In genomic region chrX:9851890-9852289, GRCh38 we compare ENCODE assay signal across 18 cellular contexts.
DNase-seq lines count a peak whose midpoint lies in the region; FAIRE-seq and TF ChIP-seq lines count a peak whose summit lies in the region.
"Had no signal": no experiment of that assay in that cellular context is flagged by ENCODE, and none has a peak within 500 bp of the region (broad histone marks: within the 10 kb centered on the region; RNA-seq: fewer than 3 reads in every experiment).

No MANE protein-coding gene starts in this region.

- peak; percentile 36 for DNase-seq in EH (ENCODE audit: low read depth)
- DNase-seq in RCC 7860 (ENCODE audit: low spot score), result peak; percentile 59
- DNase-seq in left kidney (ENCODE audit: low read depth, low spot score), result peak; percentile 89
- DNase-seq in renal cortical epithelial cell (ENCODE audit: low read depth), result peak; percentile 93
- DNase-seq in GM19240 (ENCODE audit: insufficient read length, low spot score), result no peak
- DNase-seq in activated gamma-delta T cell (lab: John Stamatoyannopoulos, UW), result no peak
- DNase-seq in suprapubic skin (ENCODE audit: low spot score in 2 of 2), result no peak
- no peak for DNase-seq in PC-9
- DNase-seq: Karpas-422; NCI-H1105 treated with DMSO at 0.1 percent for 48 hours; NCI-H1694 treated with DMSO at 0.1 percent for 48 hours; NCI-H446; NCI-H69; NK-92 treated with Interleukin-12 subunit alpha and Interleukin-12 subunit beta, amount 100 ng/mL, for 24 hours; OCI-M1 had no signal

- H2AFZ ChIP-seq in PC-9, result no peak overlapping the region

- H3K36me3 ChIP-seq in suprapubic skin (no peaks in the 10 kb centered on the region), PC-9 (ENCODE audit: low read depth) (no peaks in the 10 kb centered on the region)

- no TSS peak for BruUV-seq in PC-9 (replicated peaks; lab: Mats Ljungman, UMichigan)

- H3K27ac ChIP-seq in suprapubic skin, result no peak overlapping the region
- no peak overlapping the region for H3K27ac ChIP-seq in PC-9
- H3K27ac ChIP-seq: A549, C4-2B had no signal

- no peak for TF ChIP-seq POLR2A in suprapubic skin (IDR thresholded peaks at IDR 0.05)

- TF ChIP-seq CTCF in suprapubic skin (IDR thresholded peaks at IDR 0.05) (no peak), PC-9 (conservative IDR thresholded peaks at IDR 0.05) (no peak)

- H3K9me3 ChIP-seq in suprapubic skin (no peaks in the 10 kb centered on the region), PC-9 (ENCODE audit: insufficient read depth, low read depth) (no peaks in the 10 kb centered on the region)
- H3K9me3 ChIP-seq: A549 had no signal

- 73% methylated on average over 6 of the region's 6 CpGs for WGBS in suprapubic skin

- H4K20me1 ChIP-seq in PC-9 (ENCODE audit: insufficient read depth), result no peaks in the 10 kb centered on the region

- peaks cover 1% of the 10 kb centered on the region; the same call in 1 of the 2 replicates for H3F3A ChIP-seq in PC-9 (ENCODE audit: insufficient read depth, low read depth)

- no peaks in the 10 kb centered on the region for H3K27me3 ChIP-seq in suprapubic skin
- no peaks in the 10 kb centered on the region for H3K27me3 ChIP-seq in PC-9 (ENCODE audit: insufficient read depth, low read depth)

- H3K4me2 ChIP-seq in PC-9, result no peak overlapping the region
- H3K4me2 ChIP-seq: A549 had no signal

- no peaks in the 10 kb centered on the region for H3K79me2 ChIP-seq in PC-9 (ENCODE audit: low read depth)

- no peaks in the 10 kb centered on the region for H3K9me2 ChIP-seq in PC-9 (ENCODE audit: insufficient read depth)

- H3K4me3 ChIP-seq in suprapubic skin (no peak overlapping the region), PC-9 (no peak overlapping the region)
- H3K4me3 ChIP-seq: A549 had no signal

- no peaks in the 10 kb centered on the region for H3K4me1 ChIP-seq in suprapubic skin
- H3K4me1 ChIP-seq in PC-9 (replicated peaks; ENCODE audit: insufficient read depth), result peaks cover 9% of the 10 kb centered on the region

- FAIRE-seq in RCC 7860 (lab: Jason Lieb, UNC), result peak; percentile 88
- FAIRE-seq: A549, H54 had no signal

- intact Hi-C loops in PC-9 (cut with micrococcal nuclease; ENCODE audit: unreplicated experiment), result no loop called here

- POLR2A ChIA-PET in PC-9 (lab: Charles Lee; ENCODE audit: unreplicated experiment), result no interaction called here

- CTCF ChIA-PET in PC-9 (lab: Charles Lee), result no interaction called here

- no peak for TF ChIP-seq EP300 in suprapubic skin (IDR thresholded peaks at IDR 0.05)

Comparison
In these comparisons a context has a peak if more than half of its experiments do, and no peak if none do; other contexts are left out.
1. DNase-seq: peak in EH (single experiment), RCC 7860 (single experiment), left kidney (single experiment) and renal cortical epithelial cell (single experiment); none in GM19240 (single experiment), activated gamma-delta T cell (single experiment), suprapubic skin (0 of 2) and PC-9 (0 of 2).